25 cellular contexts compared by ENCODE assay signal in genomic region chr18:9609190-9609589, GRCh38. TPM values are rescaled to one million over a fixed set of nuclear protein-coding genes. Genes with fewer than 3 reads are reported as not detected.
DNase-seq lines count a peak whose midpoint lies in the region; ATAC-seq, FAIRE-seq and TF ChIP-seq lines count a peak whose summit lies in the region.
"Had no signal": no experiment of that assay in that cellular context is flagged by ENCODE, and none has a peak within 500 bp of the region (broad histone marks: within the 10 kb centered on the region; RNA-seq: fewer than 3 reads in every experiment).

No MANE protein-coding gene starts in this region.

- CTCF ChIA-PET in A549 (lab: Yijun Ruan, JAX) = interaction anchor here (1.0 to 3.1 kb wide), 4 partner anchors 34 to 75 kb away, joined by 6 to 16 read pairs (median 11); no protein-coding TSS in a partner anchor

- H3K4me3 ChIP-seq in A549 = no peak overlapping the region
- no peak overlapping the region for H3K4me3 ChIP-seq in HUES48 (ENCODE audit: low read depth, low read length)
- no peak overlapping the region for H3K4me3 ChIP-seq in bronchial epithelial cell (ENCODE audit: low read depth, low read length)
- H3K4me3 ChIP-seq in mesendoderm (ENCODE audit: low read length) = no peak overlapping the region
- H3K4me3 ChIP-seq: uterus had no signal

- H2BK5ac ChIP-seq in mesendoderm (ENCODE audit: low read length) = no peak overlapping the region

- 58% methylated on average over 7 of the region's 7 CpGs for WGBS in A549 (ENCODE audit: missing lambda C conversion rate)
- WGBS in mesendoderm (ENCODE audit: extremely low coverage, insufficient coverage, low lambda C conversion rate) = no CpG with 5 or more reads among the region's 7 CpGs

- no peak for TF ChIP-seq EP300 in A549 (IDR thresholded peaks at IDR 0.05)

- intact Hi-C loops in left colon (cut with DNase I, micrococcal nuclease) = no loop called here

- H3K27ac ChIP-seq in A549 = peak overlapping the region; percentile 39 to 79; a peak in 5 of 6 replicates
- H3K27ac ChIP-seq in HUES48 (ENCODE audit: low read depth, low read length) = peak overlapping the region; percentile 23
- H3K27ac ChIP-seq in mesendoderm (ENCODE audit: low read depth, low read length) = no peak overlapping the region
- H3K27ac ChIP-seq: HL-60 had no signal

- TF ChIP-seq CTCF in A549 (IDR thresholded peaks at IDR 0.05) (no peak), bronchial epithelial cell (IDR thresholded peaks at IDR 0.05; ENCODE audit: insufficient read depth, low read length, severe bottlenecking) (no peak)

- no peak overlapping the region for H2AK5ac ChIP-seq in mesendoderm (ENCODE audit: low read length)

- H3K4ac ChIP-seq in mesendoderm (ENCODE audit: low read depth, low read length) = no peak overlapping the region

- H3K79me1 ChIP-seq in mesendoderm (ENCODE audit: low read length) = peaks cover 6% of the 10 kb centered on the region

- H3K27me3 ChIP-seq in HUES48 (ENCODE audit: control insufficient read depth, insufficient read depth, low read length) (no peaks in the 10 kb centered on the region), bronchial epithelial cell (ENCODE audit: control insufficient read depth, insufficient read depth, low read length) (no peaks in the 10 kb centered on the region), mesendoderm (ENCODE audit: insufficient read depth, low read length, poor library complexity) (no peaks in the 10 kb centered on the region)
- H3K27me3 ChIP-seq: uterus had no signal

- H3K18ac ChIP-seq in mesendoderm (ENCODE audit: low read length) = peak overlapping the region; percentile 84

- H3K9ac ChIP-seq in HUES48 (ENCODE audit: low read depth, low read length) = no peak overlapping the region
- no peak overlapping the region for H3K9ac ChIP-seq in mesendoderm (ENCODE audit: low read length)

- no peak overlapping the region for H3K56ac ChIP-seq in mesendoderm (ENCODE audit: low read length)

- H3K36me3 ChIP-seq in HUES48 (ENCODE audit: control insufficient read depth, insufficient read depth, low read length) (peaks cover 12% of the 10 kb centered on the region), bronchial epithelial cell (ENCODE audit: control insufficient read depth, insufficient read depth, low read length) (peaks cover 8% of the 10 kb centered on the region), mesendoderm (ENCODE audit: control insufficient read depth, insufficient read depth, low read length) (peaks cover 3% of the 10 kb centered on the region)
- H3K36me3 ChIP-seq: uterus had no signal

- ATAC-seq in A549 (no peak), left colon (no peak)

- no peak overlapping the region for H4K5ac ChIP-seq in mesendoderm (ENCODE audit: low read length)

- TF ChIP-seq POLR2A in A549 (IDR thresholded peaks at IDR 0.05; ENCODE audit: low read length) = no peak

- H3K9me3 ChIP-seq in A549 (no peaks in the 10 kb centered on the region), HUES48 (ENCODE audit: control insufficient read depth, insufficient read depth, low read length) (no peaks in the 10 kb centered on the region)
- H3K9me3 ChIP-seq: uterus had no signal

- peak overlapping the region; percentile 69 for H3K4me2 ChIP-seq in A549
- H3K4me2 ChIP-seq in mesendoderm (ENCODE audit: low read length) = no peak overlapping the region

- TF ChIP-seq RAD21 in A549 (conservative IDR thresholded peaks at IDR 0.05 in 1 of 2, IDR thresholded peaks at IDR 0.05 in 1 of 2) = no peak

- POLR2A ChIA-PET in A549 (lab: Yijun Ruan, JAX) = no interaction called here

- H2BK15ac ChIP-seq in mesendoderm (replicated peaks; ENCODE audit: low read depth) = no peak overlapping the region

- H4K8ac ChIP-seq in mesendoderm (ENCODE audit: low read depth, low read length) = no peak overlapping the region

- H3K4me1 ChIP-seq in A549 (peaks cover 43% of the 10 kb centered on the region), HUES48 (ENCODE audit: control insufficient read depth, insufficient read depth, low read length) (peaks cover 21% of the 10 kb centered on the region), mesendoderm (ENCODE audit: control insufficient read depth, low read depth, low read length) (peaks cover 1% of the 10 kb centered on the region)

- no peak for FAIRE-seq in A549 (lab: Jason Lieb, UNC)
- FAIRE-seq in bronchial epithelial cell (lab: Jason Lieb, UNC) = no peak
- FAIRE-seq: islet of Langerhans had no signal

- no peak overlapping the region for H3K23ac ChIP-seq in mesendoderm (ENCODE audit: low read length)

- no peak for DNase-seq in A549 (ENCODE audit: low read depth in 1 of 2, low spot score in 1 of 2)
- peak; percentile 25 for DNase-seq in bronchial epithelial cell (ENCODE audit: low read depth)
- no peak for DNase-seq in mesendoderm
- no peak for DNase-seq in NCI-H510A (lab: John Stamatoyannopoulos, UW)
- no peak for DNase-seq in left colon
- no peak for DNase-seq in NCI-H1105 treated with DMSO at 0.1 percent for 48 hours (lab: John Stamatoyannopoulos, UW)
- no peak for DNase-seq in NCI-H510A treated with DMSO at 0.1 percent for 48 hours (lab: John Stamatoyannopoulos, UW)
- DNase-seq: activated CD8-positive, alpha-beta memory T cell treated with anti-CD3 and anti-CD28 coated beads, Interleukin-2, amount 50 U/mL, for 48 hours; activated gamma-delta T cell; anterior cingulate cortex; C1 segment of cervical spinal cord; cerebellar nuclear complex; effector memory CD4-positive, alpha-beta T cell; KBM-7; naive B cell; NCI-H2081; NCI-H446 treated with DMSO at 0.1 percent for 48 hours; posterior cingulate gyrus; Right ventricle myocardium superior; stimulated activated CD4-positive, alpha-beta T cell treated with anti-CD3 and anti-CD28 coated beads, Interleukin-4, amount 100 ng/mL, for 24 hours; SW 1271; uterus had no signal

- H3K79me2 ChIP-seq in mesendoderm (ENCODE audit: control insufficient read depth, insufficient read depth, low read length) = peaks cover 56% of the 10 kb centered on the region

- no peak overlapping the region for H2BK120ac ChIP-seq in mesendoderm (ENCODE audit: low read depth, low read length)

TF ChIP-seq in A549, 52 proteins besides CTCF, POLR2A, EP300 and RAD21 (continues in another document):
- TF ChIP-seq ZSCAN20 (CRISPR knock-in tag; IDR thresholded peaks at IDR 0.05) (no peak), TFCP2L1 (CRISPR knock-in tag; IDR thresholded peaks at IDR 0.05) (no peak), EHMT2 (IDR thresholded peaks at IDR 0.05; ENCODE audit: low read depth) (no peak), RFX5 (IDR thresholded peaks at IDR 0.05) (no peak), ZNF302 (CRISPR knock-in tag; IDR thresholded peaks at IDR 0.05) (no peak), CHD4 (IDR thresholded peaks at IDR 0.05; ENCODE audit: borderline replicate concordance) (no peak), HDAC2 (IDR thresholded peaks at IDR 0.05) (no peak), TP53 (CRISPR knock-in tag; IDR thresholded peaks at IDR 0.05) (no peak), HMGXB4 (CRISPR knock-in tag; IDR thresholded peaks at IDR 0.05; ENCODE audit: borderline replicate concordance) (no peak), POLR2AphosphoS2 (conservative IDR thresholded peaks at IDR 0.05; ENCODE audit: low read length) (no peak)
- TF ChIP-seq, protein P1, sequence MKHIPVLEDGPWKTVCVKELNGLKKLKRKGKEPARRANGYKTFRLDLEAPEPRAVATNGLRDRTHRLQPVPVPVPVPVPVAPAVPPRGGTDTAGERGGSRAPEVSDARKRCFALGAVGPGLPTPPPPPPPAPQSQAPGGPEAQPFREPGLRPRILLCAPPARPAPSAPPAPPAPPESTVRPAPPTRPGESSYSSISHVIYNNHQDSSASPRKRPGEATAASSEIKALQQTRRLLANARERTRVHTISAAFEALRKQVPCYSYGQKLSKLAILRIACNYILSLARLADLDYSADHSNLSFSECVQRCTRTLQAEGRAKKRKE (CRISPR knock-in tag; IDR thresholded peaks at IDR 0.05; ENCODE audit: low read depth) = no peak

RNA-seq across cellular contexts. Expression of gene PPP4R1, which starts 5.2 kb away (rescaled TPM):
- polyA plus RNA-seq in A549 (2011; rRNA removed) (94.5 and 97.3 TPM in 2 replicates), A549 (2017; fragmentation: RNase III; extraction: RNeasy Plus Mini Kit Qiagen cat#74134 plus additional on column Dnase treatment) (40.1 to 46.1 TPM (median 41.5 TPM) in 3 replicates)
- polyA plus RNA-seq in A549 (2012; cell fraction: cytosol; rRNA removed) = 50.8 and 63.9 TPM in 2 replicates
- 65.6 and 112 TPM in 2 replicates for polyA plus RNA-seq in A549 (2012; cell fraction: nucleus; rRNA removed)
- 159 and 172 TPM in 2 replicates for polyA minus RNA-seq in A549 (2011; rRNA and poly(A)+ RNA removed)
- total RNA-seq in bronchial epithelial cell (187 and 199 TPM in 2 replicates), left colon (10 to 100 TPM; 73.7 to 74.9 TPM)
- 83.0 TPM for polyA plus RNA-seq in mesendoderm (2013, experiment 1 of 2)
- 85.7 TPM for polyA plus RNA-seq in mesendoderm (2013, experiment 2 of 2)
